Comparison of ENCODE assay signal across 8 cellular contexts in genomic region chr11:90288207-90288821, GRCh38.
A peak's percentile ranks its signal among the peaks of the same experiment; 100 is the strongest.
DNase-seq lines count a peak whose midpoint lies in the region; ATAC-seq, FAIRE-seq and TF ChIP-seq lines count a peak whose summit lies in the region.
"Had no signal": no experiment of that assay in that cellular context is flagged by ENCODE, and none has a peak within 500 bp of the region (broad histone marks: within the 10 kb centered on the region; RNA-seq: fewer than 3 reads in every experiment).

No MANE protein-coding gene starts in this region.

- no peak for ATAC-seq in gastroesophageal sphincter
- no peak for ATAC-seq in GM18868 (IDR thresholded peaks at IDR 0.05; ENCODE audit: unreplicated experiment)

- no peak for TF ChIP-seq POLR2A in gastroesophageal sphincter (IDR thresholded peaks at IDR 0.05)

- DNase-seq in GM12864 (ENCODE audit: low read depth) (no peak), HTR-8/SVneo (ENCODE audit: insufficient read length, low spot score) (peak; percentile 21), SHP77 (lab: John Stamatoyannopoulos, UW) (peak; percentile 37 to 53), occipital lobe (lab: John Stamatoyannopoulos, UW) (no peak)
- no peak for DNase-seq in activated CD4-positive, alpha-beta T cell treated with anti-CD3 and anti-CD28 coated beads for 4 hours

- FAIRE-seq in HTR-8/SVneo (lab: Jason Lieb, UNC): no peak

- TF ChIP-seq EP300 in gastroesophageal sphincter (IDR thresholded peaks at IDR 0.05): no peak

- no peaks in the 10 kb centered on the region for H3K27me3 ChIP-seq in gastroesophageal sphincter

- TF ChIP-seq CTCF in GM12864 (IDR thresholded peaks at IDR 0.05; ENCODE audit: low read depth, low read length, missing control alignments) (peak; percentile 44), gastroesophageal sphincter (IDR thresholded peaks at IDR 0.05) (peak; percentile 18 to 57 (median 46))

- no peaks in the 10 kb centered on the region for H3K4me1 ChIP-seq in gastroesophageal sphincter
- H3K4me1 ChIP-seq: parathyroid adenoma had no signal

- H3K36me3 ChIP-seq in gastroesophageal sphincter: no peaks in the 10 kb centered on the region

- no peak overlapping the region for H3K4me3 ChIP-seq in GM12864 (ENCODE audit: low read depth, low read length)
- no peak overlapping the region for H3K4me3 ChIP-seq in gastroesophageal sphincter

- H3K9me3 ChIP-seq in gastroesophageal sphincter: no peaks in the 10 kb centered on the region

- no peak overlapping the region for H3K27ac ChIP-seq in gastroesophageal sphincter
- H3K27ac ChIP-seq: parathyroid adenoma had no signal

- 37 to 56% methylated on average over 3 of the region's 3 CpGs for WGBS in gastroesophageal sphincter (ENCODE audit: low coverage in 1 of 2), 2 donors

Comparison
In these comparisons a context has a peak if more than half of its experiments do, and no peak if none do; other contexts are left out.
1. DNase-seq: peak in HTR-8/SVneo (single experiment) and SHP77 (2 of 2); none in GM12864 (single experiment), activated CD4-positive, alpha-beta T cell treated with anti-CD3 and anti-CD28 coated beads for 4 hours (0 of 2) and occipital lobe (single experiment).